9 cellular contexts compared by ENCODE assay signal in genomic region chr1:173330149-173330951, GRCh38.
DNase-seq lines count a peak whose midpoint lies in the region; ATAC-seq and TF ChIP-seq lines count a peak whose summit lies in the region.
"Had no signal": no experiment of that assay in that cellular context is flagged by ENCODE, and none has a peak within 500 bp of the region (broad histone marks: within the 10 kb centered on the region; RNA-seq: fewer than 3 reads in every experiment).

No MANE protein-coding gene starts in this region.

- no peak overlapping the region for H3K27ac ChIP-seq in OCI-LY3 (ENCODE audit: low read length)

- no peak overlapping the region for H3K4me3 ChIP-seq in OCI-LY3 (ENCODE audit: low read length)

- peaks cover 8% of the 10 kb centered on the region for H3K4me1 Mint-ChIP-seq in central memory CD8-positive, alpha-beta T cell

- H3K9me3 ChIP-seq in OCI-LY3 (ENCODE audit: insufficient read depth, low read length): no peaks in the 10 kb centered on the region

- H2AFZ ChIP-seq in OCI-LY3 (ENCODE audit: low read depth, low read length): no peak overlapping the region

- H3K4me3 Mint-ChIP-seq in central memory CD8-positive, alpha-beta T cell: no peak overlapping the region

- H3K4me2 ChIP-seq in OCI-LY3 (ENCODE audit: low read length): peak overlapping the region; percentile 10; the same call in 1 of the 2 replicates

- no peaks in the 10 kb centered on the region for H3K9me3 Mint-ChIP-seq in central memory CD8-positive, alpha-beta T cell

- ATAC-seq in central memory CD8-positive, alpha-beta T cell (replicated peaks; ENCODE audit: extremely low read depth, poor library complexity, severe bottlenecking): no peak
- no peak for ATAC-seq in GM19463 (IDR thresholded peaks at IDR 0.05; ENCODE audit: unreplicated experiment)
- ATAC-seq in HG03342 (IDR thresholded peaks at IDR 0.05; ENCODE audit: unreplicated experiment): no peak

- H3K4me1 ChIP-seq in OCI-LY3 (ENCODE audit: low read length): peaks cover 39% of the 10 kb centered on the region

- H3K27ac Mint-ChIP-seq in central memory CD8-positive, alpha-beta T cell (ENCODE audit: low read depth): peak overlapping the region; percentile 90

- no peaks in the 10 kb centered on the region for H3K27me3 ChIP-seq in OCI-LY3 (ENCODE audit: low read depth, low read length)

- no peaks in the 10 kb centered on the region for H3K27me3 Mint-ChIP-seq in central memory CD8-positive, alpha-beta T cell

- H4K20me1 ChIP-seq in OCI-LY3 (ENCODE audit: insufficient read depth, low read length): no peaks in the 10 kb centered on the region

- peak; percentile 38 to 59 for DNase-seq in NOMO-1 (lab: John Stamatoyannopoulos, UW; ENCODE audit: unreplicated experiment in 2 of 2)
- DNase-seq in NOMO-1 treated with dmso at 0.1 percent for 144 hours (lab: John Stamatoyannopoulos, UW; ENCODE audit: unreplicated experiment): no peak
- DNase-seq in central memory CD8-positive, alpha-beta T cell (ENCODE audit: low spot score in 2 of 2): no peak
- DNase-seq in pulmonary artery endothelial cell (ENCODE audit: low read depth, low spot score): peak; percentile 17
- no peak for DNase-seq in stimulated activated CD4-positive, alpha-beta T cell treated with anti-CD3 and anti-CD28 coated beads, Interleukin-12 subunit alpha, Interleukin-12 subunit beta, amount 100 ng/mL, for 4 hours
- DNase-seq: effector memory CD4-positive, alpha-beta T cell had no signal

- no peaks in the 10 kb centered on the region for H3K79me2 ChIP-seq in OCI-LY3 (ENCODE audit: low read length)

- TF ChIP-seq CTCF in OCI-LY3 (IDR thresholded peaks at IDR 0.05; ENCODE audit: low read depth, low read length): no peak

- H3K9ac ChIP-seq in OCI-LY3 (ENCODE audit: low read length): no peak overlapping the region

- no peaks in the 10 kb centered on the region for H3K36me3 Mint-ChIP-seq in central memory CD8-positive, alpha-beta T cell (ENCODE audit: insufficient read depth)

- no peaks in the 10 kb centered on the region for H3K36me3 ChIP-seq in OCI-LY3 (replicated peaks; ENCODE audit: low read depth, low read length)

Comparison
In these comparisons a context has a peak if more than half of its experiments do, and no peak if none do; other contexts are left out.
1. DNase-seq: peak in NOMO-1 (2 of 2) and pulmonary artery endothelial cell (single experiment); none in NOMO-1 treated with dmso at 0.1 percent for 144 hours (single experiment), central memory CD8-positive, alpha-beta T cell (0 of 2) and stimulated activated CD4-positive, alpha-beta T cell treated with anti-CD3 and anti-CD28 coated beads, Interleukin-12 subunit alpha, Interleukin-12 subunit beta, amount 100 ng/mL, for 4 hours (single experiment).